In the genomic region with DNA sequence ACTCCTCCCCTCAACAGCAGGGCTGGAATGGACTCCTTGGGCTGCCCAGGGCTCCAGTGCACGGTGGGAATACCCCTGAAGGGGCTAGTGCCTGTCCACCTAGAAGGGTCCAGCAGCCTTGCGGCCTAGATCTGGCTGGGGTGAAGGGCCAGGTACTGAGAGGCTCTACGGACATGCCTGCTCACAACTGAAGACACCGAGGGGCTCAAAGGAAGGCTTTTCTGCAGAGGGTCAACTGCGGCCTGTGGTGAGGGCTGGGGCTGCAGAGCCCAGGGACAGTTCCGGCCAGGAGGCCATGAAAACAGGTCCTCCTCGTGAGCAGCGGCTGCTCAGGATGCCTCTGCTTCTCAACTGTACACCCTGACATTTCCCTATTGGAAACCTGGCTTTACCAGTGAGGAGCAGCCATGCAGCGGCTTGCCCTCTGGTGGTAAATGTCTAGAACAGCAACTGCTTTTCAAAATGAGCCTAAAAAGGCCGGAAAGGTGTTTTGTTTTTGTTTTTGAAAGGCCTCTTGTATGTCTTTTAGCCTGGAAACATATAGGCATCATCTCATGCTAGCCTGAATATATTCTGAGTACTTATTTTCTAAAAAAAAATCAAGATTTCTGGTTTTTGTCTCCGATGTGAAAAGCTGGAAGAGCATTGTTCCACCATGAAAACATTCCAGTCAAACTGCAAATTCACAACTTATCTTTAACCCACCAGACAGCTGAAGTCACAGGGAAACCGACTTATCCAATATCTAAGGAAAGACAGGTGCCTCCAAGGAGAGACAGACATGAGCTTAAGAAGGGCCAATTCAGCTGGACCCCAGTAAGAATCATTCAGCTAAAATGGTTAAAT, we compare ENCODE assay signal across 8 cellular contexts.
DNase-seq lines count a peak whose midpoint lies in the region; ATAC-seq and TF ChIP-seq lines count a peak whose summit lies in the region.

No MANE protein-coding gene starts in this region.

- CTCF ChIA-PET in T-cell (lab: Charles Lee): interaction anchor here (0.6 to 4.9 kb wide), 18 partner anchors 23 to 514 kb away, joined by 3 to 44 read pairs (median 3); a partner anchor contains a TSS

- peaks cover 25% of the 10 kb centered on the region for H3K4me1 ChIP-seq in lower lobe of right lung
- H3K4me1 ChIP-seq in vagina: peaks cover 38% of the 10 kb centered on the region

- peak; percentile 66 to 96 (median 89) for TF ChIP-seq CTCF in dorsolateral prefrontal cortex (IDR thresholded peaks at IDR 0.05 in 54 of 56, conservative IDR thresholded peaks at IDR 0.05 in 2 of 56; ENCODE audit: low read depth in 1 of 56, partially characterized antibody in 56 of 56)
- peak; percentile 90 for TF ChIP-seq CTCF in lower lobe of right lung (IDR thresholded peaks at IDR 0.05)
- TF ChIP-seq CTCF in vagina (IDR thresholded peaks at IDR 0.05): peak; percentile 72 to 97 (median 91)

- intact Hi-C loops in dorsolateral prefrontal cortex (cut with DNase I) (loop anchor here (2.0 to 10.0 kb wide), 11 partner anchors 113 to 688 kb away; a partner anchor contains a TSS), lower lobe of right lung (cut with DNase I) (loop anchor here (10.0 kb wide), 1 partner anchor 285 kb away; no protein-coding TSS in a partner anchor), vagina (cut with DNase I) (loop anchor here (1.0 to 10.0 kb wide), 3 partner anchors 125 to 274 kb away; a partner anchor contains a TSS)

- H3K27ac Mint-ChIP-seq in T-cell: no peak overlapping the region

- H3K4me1 Mint-ChIP-seq in T-cell: peaks cover 13 to 36% (median 26%) of the 10 kb centered on the region in 3 donors

- H3K36me3 ChIP-seq in lower lobe of right lung (no peaks in the 10 kb centered on the region), vagina (no peaks in the 10 kb centered on the region)

- H3K9me3 Mint-ChIP-seq in T-cell: peaks cover 6 to 13% (median 8%) of the 10 kb centered on the region in 3 donors

- peak overlapping the region in 39 of 59 donors; percentile 5 to 80 (median 53) for H3K27ac ChIP-seq in dorsolateral prefrontal cortex
- peak overlapping the region; percentile 16 for H3K27ac ChIP-seq in lower lobe of right lung
- peak overlapping the region; percentile 86 for H3K27ac ChIP-seq in vagina

- H3K9me3 ChIP-seq in lower lobe of right lung: peaks cover 6% of the 10 kb centered on the region
- H3K9me3 ChIP-seq in vagina: peaks cover 4% of the 10 kb centered on the region

- DNase-seq in NCI-H2196 (lab: John Stamatoyannopoulos, UW; ENCODE audit: unreplicated experiment): peak; percentile 55
- DNase-seq in NCI-H2196 treated with DMSO at 0.1 percent for 48 hours (lab: John Stamatoyannopoulos, UW; ENCODE audit: unreplicated experiment): no peak
- DNase-seq in HuH-7.5 (ENCODE audit: low spot score): peak; percentile 79
- DNase-seq in T-cell: peak in 15 of 34 experiments; percentile 18 to 46 (median 28)
- peak in 4 of 10 donors; percentile 35 to 65 (median 51) for DNase-seq in dorsolateral prefrontal cortex
- no peak for DNase-seq in lower lobe of right lung
- peak; percentile 90 to 94 for DNase-seq in vagina (ENCODE audit: extremely low spot score in 2 of 2)

- no peaks in the 10 kb centered on the region for H3K27me3 ChIP-seq in dorsolateral prefrontal cortex
- no peaks in the 10 kb centered on the region for H3K27me3 ChIP-seq in lower lobe of right lung (ENCODE audit: low read depth)
- no peaks in the 10 kb centered on the region for H3K27me3 ChIP-seq in vagina

- no peak overlapping the region for H3K4me3 ChIP-seq in dorsolateral prefrontal cortex
- H3K4me3 ChIP-seq in lower lobe of right lung: no peak overlapping the region
- no peak overlapping the region for H3K4me3 ChIP-seq in vagina

- no peaks in the 10 kb centered on the region for H3K27me3 Mint-ChIP-seq in T-cell

- H3K36me3 Mint-ChIP-seq in T-cell: peaks cover 7% of the 10 kb centered on the region

- POLR2A ChIA-PET in T-cell (lab: Charles Lee): interaction anchor here in 1 of 2 donors (0.6 kb wide), 1 partner anchor 163 kb away, joined by 11 read pairs; a partner anchor contains a TSS

- ATAC-seq in T-cell (replicated peaks in 1 of 4): peak in 3 of 4 experiments; percentile 34 to 51 (median 45)
- ATAC-seq in lower lobe of right lung: peak; percentile 74 to 83
- no peak for ATAC-seq in GM21381 (IDR thresholded peaks at IDR 0.05; ENCODE audit: unreplicated experiment)

- H3K4me3 Mint-ChIP-seq in T-cell: no peak overlapping the region

- TF ChIP-seq POLR2A in vagina (IDR thresholded peaks at IDR 0.05): no peak

Comparison
In these comparisons a context has a peak if more than half of its experiments do, and no peak if none do; other contexts are left out.
1. DNase-seq: peak in NCI-H2196 (single experiment), HuH-7.5 (single experiment) and vagina (2 of 2); none in NCI-H2196 treated with DMSO at 0.1 percent for 48 hours (single experiment) and lower lobe of right lung (single experiment).
2. H3K27ac ChIP-seq: peak in every context shown above with its lines; median percentile 86 in vagina; 53 in dorsolateral prefrontal cortex; 16 in lower lobe of right lung.
3. Peak in every context shown above with its lines, with median percentiles within 50 percentile points of each other: CTCF ChIP-seq.